ENCODE assay signal across 18 cellular contexts in the genomic region with DNA sequence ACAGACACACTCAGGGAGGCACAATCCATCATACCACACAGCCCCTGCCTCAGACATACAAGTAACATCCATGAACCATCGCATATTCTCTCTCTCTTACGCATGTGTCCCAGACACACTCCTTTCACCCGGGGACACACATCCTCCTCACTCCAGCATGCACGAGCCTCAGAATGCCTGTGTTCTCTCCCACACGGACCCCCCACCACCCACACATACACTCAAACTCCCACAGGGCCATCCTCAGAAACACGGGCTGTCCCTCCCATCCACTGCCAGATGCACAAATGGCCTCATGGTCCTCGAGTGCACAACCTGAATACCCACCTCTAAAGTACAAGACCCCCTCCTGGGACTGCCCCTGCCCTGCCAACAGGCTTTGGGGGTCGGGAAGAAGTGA. TPM values are rescaled to one million over a fixed set of nuclear protein-coding genes. Genes with fewer than 3 reads are reported as not detected.
DNase-seq lines count a peak whose midpoint lies in the region; ATAC-seq, FAIRE-seq and TF ChIP-seq lines count a peak whose summit lies in the region.
"Had no signal": no experiment of that assay in that cellular context is flagged by ENCODE, and none has a peak within 500 bp of the region (broad histone marks: within the 10 kb centered on the region; RNA-seq: fewer than 3 reads in every experiment).

No MANE protein-coding gene starts in this region.

- peaks cover 3% of the 10 kb centered on the region for H3K9me3 Mint-ChIP-seq in glutamatergic neuron (ENCODE audit: unreplicated experiment)
- H3K9me3 Mint-ChIP-seq: CD4-positive, CD25-positive, alpha-beta regulatory T cell; CD8-positive, alpha-beta T cell had no signal

- peaks cover 12% of the 10 kb centered on the region for H3K27me3 Mint-ChIP-seq in glutamatergic neuron (ENCODE audit: unreplicated experiment)

- no peak for DNase-seq in caudate nucleus (lab: John Stamatoyannopoulos, UW)
- no peak for DNase-seq in glutamatergic neuron
- no peak for DNase-seq in urothelium cell line (ENCODE audit: low spot score)
- no peak for DNase-seq in NCI-H345 (lab: John Stamatoyannopoulos, UW)
- no peak for DNase-seq in hepatic stellate cell (ENCODE audit: low spot score)
- DNase-seq: HCEC 1CT had no signal

- no peak for TF ChIP-seq CTCF in HEK293 (tag by site-specific recombination; IDR thresholded peaks at IDR 0.05)
- no peak for TF ChIP-seq CTCF in glutamatergic neuron (IDR thresholded peaks at IDR 0.05; ENCODE audit: partially characterized antibody, unreplicated experiment)

- no peaks in the 10 kb centered on the region for H3K9me3 ChIP-seq in HEK293 (ENCODE audit: control insufficient read depth, insufficient read depth, low read depth, low read length)
- H3K9me3 ChIP-seq: BLaER1, Caco-2 had no signal

- no peak for ATAC-seq in HG02678 (IDR thresholded peaks at IDR 0.05; ENCODE audit: unreplicated experiment)

- peaks cover 13% of the 10 kb centered on the region for H3K4me1 Mint-ChIP-seq in glutamatergic neuron (ENCODE audit: low read depth, unreplicated experiment)
- H3K4me1 Mint-ChIP-seq: B cell had no signal

- H3K27ac Mint-ChIP-seq in glutamatergic neuron (ENCODE audit: unreplicated experiment) = no peak overlapping the region
- H3K27ac Mint-ChIP-seq: B cell; CD4-positive, CD25-positive, alpha-beta regulatory T cell; CD8-positive, alpha-beta T cell had no signal

- POLR2A ChIA-PET in HEK293 (lab: Yijun Ruan, JAX) = no interaction called here

- H3K4me1 ChIP-seq in HEK293 (ENCODE audit: control insufficient read depth, insufficient read depth, low read length) = no peaks in the 10 kb centered on the region
- H3K4me1 ChIP-seq: Caco-2 had no signal

- H3K4me3 ChIP-seq in HEK293 (ENCODE audit: low read depth, low read length) = no peak overlapping the region
- H3K4me3 ChIP-seq: BLaER1 had no signal

- H3K36me3 ChIP-seq in HEK293 (ENCODE audit: control insufficient read depth in 2 of 2, insufficient read depth in 1 of 2, low read length in 2 of 2) = no peaks in the 10 kb centered on the region
- H3K36me3 ChIP-seq: BLaER1 had no signal

- H3K4me3 Mint-ChIP-seq in glutamatergic neuron (ENCODE audit: unreplicated experiment) = peak overlapping the region; percentile 32
- H3K4me3 Mint-ChIP-seq: B cell; CD4-positive, CD25-positive, alpha-beta regulatory T cell; CD8-positive, alpha-beta T cell had no signal

- CTCF ChIA-PET in HEK293 (lab: Yijun Ruan, JAX) = interaction anchor here (0.6 to 5.4 kb wide), 19 partner anchors 9 to 536 kb away, joined by 3 to 93 read pairs (median 5); no protein-coding TSS in a partner anchor

- FAIRE-seq in urothelium cell line (lab: Jason Lieb, UNC) = peak; percentile 32
- FAIRE-seq: A204.1, G401.6 had no signal

- peaks cover 2% of the 10 kb centered on the region for H3K36me3 Mint-ChIP-seq in glutamatergic neuron (ENCODE audit: unreplicated experiment)
- H3K36me3 Mint-ChIP-seq: CD4-positive, CD25-positive, alpha-beta regulatory T cell; CD8-positive, alpha-beta T cell had no signal

- H3K27ac ChIP-seq in HEK293 (ENCODE audit: extremely low read depth, low read depth, low read length) (no peak overlapping the region), caudate nucleus (ENCODE audit: low read depth, low read length) (peak overlapping the region; percentile 2)
- H3K27ac ChIP-seq: 22Rv1, BLaER1, C4-2B had no signal

TF ChIP-seq in HEK293, 187 proteins besides CTCF, POLR2A, EP300 and RAD21:
- TF ChIP-seq ZFHX2 (tag by site-specific recombination; conservative IDR thresholded peaks at IDR 0.05) (peak; percentile 92), SALL2 (tag by site-specific recombination; IDR thresholded peaks at IDR 0.05; ENCODE audit: borderline replicate concordance) (no peak), EGR2 (tag by site-specific recombination; IDR thresholded peaks at IDR 0.05; ENCODE audit: low read depth) (peak; percentile 88)
- TF ChIP-seq, protein P1, sequence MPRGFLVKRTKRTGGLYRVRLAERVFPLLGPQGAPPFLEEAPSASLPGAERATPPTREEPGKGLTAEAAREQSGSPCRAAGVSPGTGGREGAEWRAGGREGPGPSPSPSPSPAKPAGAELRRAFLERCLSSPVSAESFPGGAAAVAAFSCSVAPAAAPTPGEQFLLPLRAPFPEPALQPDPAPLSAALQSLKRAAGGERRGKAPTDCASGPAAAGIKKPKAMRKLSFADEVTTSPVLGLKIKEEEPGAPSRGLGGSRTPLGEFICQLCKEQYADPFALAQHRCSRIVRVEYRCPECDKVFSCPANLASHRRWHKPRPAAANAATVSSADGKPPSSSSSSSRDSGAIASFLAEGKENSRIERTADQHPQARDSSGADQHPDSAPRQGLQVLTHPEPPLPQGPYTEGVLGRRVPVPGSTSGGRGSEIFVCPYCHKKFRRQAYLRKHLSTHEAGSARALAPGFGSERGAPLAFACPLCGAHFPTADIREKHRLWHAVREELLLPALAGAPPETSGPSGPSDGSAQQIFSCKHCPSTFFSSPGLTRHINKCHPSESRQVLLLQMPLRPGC (tag by site-specific recombination; IDR thresholded peaks at IDR 0.05) = no peak

RNA-seq across cellular contexts. Expression of gene C1QC, which starts 2.2 kb away (rescaled TPM):
- not detected for total RNA-seq in glutamatergic neuron (ENCODE audit: unreplicated experiment)
- total RNA-seq: B cell; Caco-2; CD4-positive, CD25-positive, alpha-beta regulatory T cell; CD8-positive, alpha-beta T cell; H7 had no signal

RNA-seq across cellular contexts. Expression of gene C1QA, which starts 4.8 kb away (rescaled TPM):
- total RNA-seq in glutamatergic neuron (ENCODE audit: unreplicated experiment) = not detected
- total RNA-seq: B cell; Caco-2; CD4-positive, CD25-positive, alpha-beta regulatory T cell; CD8-positive, alpha-beta T cell; H7 had no signal

RNA-seq across cellular contexts. Expression of gene C1QB, which starts 11.8 kb away (rescaled TPM):
- total RNA-seq in glutamatergic neuron (ENCODE audit: unreplicated experiment) = not detected
- total RNA-seq: B cell; Caco-2; CD4-positive, CD25-positive, alpha-beta regulatory T cell; CD8-positive, alpha-beta T cell; H7 had no signal
